23 cellular contexts compared by ENCODE assay signal in genomic region chr1:229585338-229585737, GRCh38.
"Had no signal": no experiment of that assay in that cellular context is flagged by ENCODE, and none has a peak within 500 bp of the region (broad histone marks: within the 10 kb centered on the region; RNA-seq: fewer than 3 reads in every experiment).

No MANE protein-coding gene starts in this region.

- H2AFZ ChIP-seq: parathyroid adenoma had no signal

- H3K4me1 ChIP-seq: foreskin keratinocyte, parathyroid adenoma, vagina had no signal

- H3K9ac ChIP-seq: parathyroid adenoma had no signal

- H3K79me2 ChIP-seq: parathyroid adenoma had no signal

- H3K27me3 ChIP-seq: esophagus squamous epithelium, foreskin keratinocyte, spleen, tibial artery, upper lobe of right lung, vagina had no signal

- H3K9me3 ChIP-seq: esophagus squamous epithelium, psoas muscle, spleen, tibial artery, upper lobe of right lung, vagina had no signal

- FAIRE-seq: kidney had no signal

- H3K27ac ChIP-seq: esophagus squamous epithelium, foreskin keratinocyte, parathyroid adenoma, psoas muscle, spleen, upper lobe of right lung, vagina had no signal

- ATAC-seq: foreskin keratinocyte; left colon; left ventricle myocardium superior; psoas muscle; sciatic nerve; stimulated activated memory B cell treated with anti-CD40 and anti-IgM and Interleukin-4, amounts not matched to agents 10 μg/mL and 1 μg/mL and 100 μg/mL, for 72 hours; upper lobe of right lung had no signal

- DNase-seq: dermis blood vessel endothelial cell; esophagus squamous epithelium; foreskin keratinocyte; immature natural killer cell; kidney; left colon; left ventricle myocardium superior; mesenchymal stem cell; naive B cell; nephron progenitor cell; psoas muscle; retina; spleen; stimulated activated CD4-positive, alpha-beta T cell treated with anti-CD3 and anti-CD28 coated beads, Interleukin-15, amount 100 ng/mL, for 24 hours; stimulated activated CD4-positive, alpha-beta T cell treated with anti-CD3 and anti-CD28 coated beads, Interleukin-1b, Interleukin-23, amount 100 ng/mL, for 48 hours; stimulated activated CD4-positive, alpha-beta T cell treated with anti-CD3 and anti-CD28 coated beads, Interleukin-4, amount 100 ng/mL, for 24 hours; tibial artery; upper lobe of right lung had no signal

- H3K4me3 ChIP-seq: esophagus squamous epithelium, lung, psoas muscle, spleen, tibial artery, upper lobe of right lung, vagina had no signal

- H3K36me3 ChIP-seq: esophagus squamous epithelium, upper lobe of right lung, vagina had no signal
